In genomic region chr2:10514287-10514686, GRCh38 we compare ENCODE assay signal across 22 cellular contexts.
DNase-seq lines count a peak whose midpoint lies in the region; ATAC-seq, FAIRE-seq and TF ChIP-seq lines count a peak whose summit lies in the region.
"Had no signal": no experiment of that assay in that cellular context is flagged by ENCODE, and none has a peak within 500 bp of the region (broad histone marks: within the 10 kb centered on the region; RNA-seq: fewer than 3 reads in every experiment).

No MANE protein-coding gene starts in this region.

- no peaks in the 10 kb centered on the region for H3K79me2 ChIP-seq in H1 (ENCODE audit: control insufficient read depth in 1 of 2, insufficient read depth in 2 of 2, low read length in 2 of 2)

- H3K36me3 Mint-ChIP-seq in Calu3 (ENCODE audit: insufficient read depth, unreplicated experiment): no peaks in the 10 kb centered on the region
- H3K36me3 Mint-ChIP-seq: stimulated activated effector memory CD8-positive, alpha-beta T cell treated with anti-CD3 and anti-CD28 coated beads, Interleukin-12 subunit alpha, Interleukin-12 subunit beta, amount 100 ng/mL, for 72 hours had no signal

- FAIRE-seq in H1 (lab: Jason Lieb, UNC): no peak
- FAIRE-seq: endothelial cell of umbilical vein, HepG2 had no signal

- no peak overlapping the region for H4K8ac ChIP-seq in H1 (ENCODE audit: extremely low read depth, insufficient read depth, low read length)

- H2BK12ac ChIP-seq in H1 (ENCODE audit: low read depth, low read length): no peak overlapping the region

- H3K23ac ChIP-seq in H1 (ENCODE audit: insufficient read length): no peak overlapping the region

- H3K27me3 Mint-ChIP-seq in Calu3 (ENCODE audit: unreplicated experiment): no peaks in the 10 kb centered on the region
- H3K27me3 Mint-ChIP-seq: activated T-helper 17 cell treated with anti-CD3 and anti-CD28 coated beads, Interleukin-2, amount 50 U/mL, for 72 hours had no signal

- no peak overlapping the region for H3K9ac ChIP-seq in HUES48 (ENCODE audit: low read depth, low read length)
- H3K9ac ChIP-seq in H1 (replicated peaks in 1 of 4; ENCODE audit: extremely low read depth in 1 of 4, low read depth in 3 of 4, low read length in 3 of 4): no peak overlapping the region

- intact Hi-C loops in Calu3 (cut with micrococcal nuclease; ENCODE audit: unreplicated experiment) (loop anchor here (2.0 kb wide), 1 partner anchor 71 kb away; no protein-coding TSS in a partner anchor), sciatic nerve (cut with DNase I) (no loop called here)

- no peak overlapping the region for H3K18ac ChIP-seq in H1 (ENCODE audit: extremely low read depth, low read length)

- no peak overlapping the region for H2BK15ac ChIP-seq in H1 (ENCODE audit: low read length)

- H3K14ac ChIP-seq in H1 (ENCODE audit: insufficient read length): no peak overlapping the region

- H3K4me1 ChIP-seq in HUES48 (ENCODE audit: control insufficient read depth, insufficient read depth, low read length) (no peaks in the 10 kb centered on the region), H1 (replicated peaks in 1 of 4; ENCODE audit: control insufficient read depth in 3 of 4, insufficient read depth in 4 of 4, low read length in 3 of 4) (peaks cover 0 to 2% (median 0%) of the 10 kb centered on the region in 4 experiments; a peak in 1 of 7 replicates)

- TF ChIP-seq CTCF in Calu3 (IDR thresholded peaks at IDR 0.05; ENCODE audit: unreplicated experiment): no peak
- no peak for TF ChIP-seq CTCF in H1 (IDR thresholded peaks at IDR 0.05; ENCODE audit: control extremely low read depth in 1 of 3, insufficient read depth in 1 of 3, low read depth in 1 of 3, low read length in 3 of 3)

- no peak overlapping the region for H3K4ac ChIP-seq in H1 (replicated peaks; ENCODE audit: insufficient read length, low read depth, low read length)

- H3K27ac ChIP-seq in HUES48 (ENCODE audit: low read depth, low read length) (peak overlapping the region; percentile 84), H1 (ENCODE audit: low read depth, low read length) (no peak overlapping the region)

- H3K4me2 ChIP-seq in H1 (ENCODE audit: insufficient read depth in 1 of 2, low read depth in 2 of 2, low read length in 2 of 2): no peak overlapping the region

- 84% methylated on average over 4 of the region's 4 CpGs; no CpG with 5 or more reads in 1 of the 2 experiments for WGBS in H1 (ENCODE audit: extremely low coverage in 1 of 2, insufficient coverage in 1 of 2, insufficient read length in 1 of 2, insufficient replicate concordance in 2 of 2, low coverage in 1 of 2, low lambda C conversion rate in 2 of 2, missing lambda C conversion rate in 1 of 2), 2 experiments

- no peaks in the 10 kb centered on the region for H3K27me3 ChIP-seq in HUES48 (ENCODE audit: control insufficient read depth, insufficient read depth, low read length)
- H3K27me3 ChIP-seq in H1 (replicated peaks in 1 of 4; ENCODE audit: control insufficient read depth in 3 of 4, extremely low read depth in 1 of 4, insufficient read depth in 3 of 4, low read length in 3 of 4): no peaks in the 10 kb centered on the region; a peak in 1 of 7 replicates

- no peak overlapping the region for H4K5ac ChIP-seq in H1 (ENCODE audit: insufficient read length, low read depth, low read length)

- ATAC-seq in sciatic nerve: no peak
- no peak for ATAC-seq in HG02759 (IDR thresholded peaks at IDR 0.05; ENCODE audit: unreplicated experiment)
- ATAC-seq in GM19324 (IDR thresholded peaks at IDR 0.05; ENCODE audit: low FRiP score, unreplicated experiment): no peak
- ATAC-seq: activated T-helper 17 cell treated with anti-CD3 and anti-CD28 coated beads, Interleukin-2, amount 50 U/mL, for 72 hours; HepG2; Right ventricle myocardium inferior had no signal

- no peaks in the 10 kb centered on the region for H3K36me3 ChIP-seq in HUES48 (ENCODE audit: control insufficient read depth, insufficient read depth, low read length)
- H3K36me3 ChIP-seq in H1 (ENCODE audit: control insufficient read depth in 2 of 4, insufficient read depth in 4 of 4, low read length in 3 of 4): no peaks in the 10 kb centered on the region

- peaks cover 3% of the 10 kb centered on the region for H3K9me3 Mint-ChIP-seq in Calu3 (ENCODE audit: low read depth, unreplicated experiment)

- no TSS peak for BruUV-seq in Calu3 (replicated peaks; lab: Mats Ljungman, UMichigan)

- H4K91ac ChIP-seq in H1 (replicated peaks; ENCODE audit: insufficient read length, low read length): no peak overlapping the region

- TF ChIP-seq POLR2A in H1 (IDR thresholded peaks at IDR 0.05; ENCODE audit: control extremely low read depth in 1 of 2, low read depth in 2 of 2, low read length in 2 of 2): no peak

- no peak overlapping the region for H2BK120ac ChIP-seq in H1 (replicated peaks; ENCODE audit: low read depth, low read length)

- no peak for TF ChIP-seq RAD21 in H1 (IDR thresholded peaks at IDR 0.05 in 1 of 2, conservative IDR thresholded peaks at IDR 0.05 in 1 of 2; ENCODE audit: low read depth in 2 of 2, low read length in 2 of 2)

- H3K9me3 ChIP-seq in HUES48 (ENCODE audit: control insufficient read depth, insufficient read depth, low read length): peaks cover 13% of the 10 kb centered on the region
- H3K9me3 ChIP-seq in H1 (ENCODE audit: insufficient read depth in 2 of 2, low read depth in 1 of 2, low read length in 1 of 2): peaks cover 4 to 7% of the 10 kb centered on the region in 2 experiments; a peak in 2 of 4 replicates

- TF ChIP-seq EP300 in H1 (IDR thresholded peaks at IDR 0.05; ENCODE audit: borderline replicate concordance in 1 of 2, low read depth in 2 of 2, low read length in 2 of 2): no peak

- H2BK20ac ChIP-seq in H1 (ENCODE audit: low read length): no peak overlapping the region

- H3K23me2 ChIP-seq in H1 (ENCODE audit: low read depth, low read length): peaks cover 8% of the 10 kb centered on the region; the same call in 1 of the 2 replicates

- H3K4me3 Mint-ChIP-seq in Calu3 (ENCODE audit: low read depth, unreplicated experiment): no peak overlapping the region
- H3K4me3 Mint-ChIP-seq: activated T-helper 17 cell treated with anti-CD3 and anti-CD28 coated beads, Interleukin-2, amount 50 U/mL, for 72 hours; brain; immature natural killer cell; stimulated activated effector memory CD8-positive, alpha-beta T cell treated with anti-CD3 and anti-CD28 coated beads, Interleukin-12 subunit alpha, Interleukin-12 subunit beta, amount 100 ng/mL, for 72 hours had no signal

- H4K20me1 ChIP-seq in H1 (replicated peaks in 1 of 2; ENCODE audit: control insufficient read depth in 1 of 2, insufficient read depth in 2 of 2, low read length in 2 of 2): peaks cover 0 to 7% of the 10 kb centered on the region in 2 experiments

- no peak overlapping the region for H3K56ac ChIP-seq in H1 (replicated peaks; ENCODE audit: insufficient read length, low read depth, low read length)

- POLR2A ChIA-PET in H1 (lab: Charles Lee; ENCODE audit: partially characterized antibody): no interaction called here

- peak overlapping the region; percentile 31 for H3K27ac Mint-ChIP-seq in Calu3 (ENCODE audit: unreplicated experiment)
- H3K27ac Mint-ChIP-seq: activated T-helper 17 cell treated with anti-CD3 and anti-CD28 coated beads, Interleukin-2, amount 50 U/mL, for 72 hours; brain; immature natural killer cell; stimulated activated effector memory CD8-positive, alpha-beta T cell treated with anti-CD3 and anti-CD28 coated beads, Interleukin-12 subunit alpha, Interleukin-12 subunit beta, amount 100 ng/mL, for 72 hours had no signal

- H3K4me3 ChIP-seq in HUES48 (ENCODE audit: low read depth, low read length) (no peak overlapping the region), H1 (ENCODE audit: extremely low read depth in 1 of 4, insufficient read depth in 2 of 4, low read depth in 3 of 4, low read length in 4 of 4) (no peak overlapping the region)

- no peaks in the 10 kb centered on the region for H3K79me1 ChIP-seq in H1 (ENCODE audit: low read depth, low read length)

- H2AFZ ChIP-seq in H1 (ENCODE audit: low read length): 0 out of 2 replicates have a peak overlapping the region, but pooled peaks have one; percentile 29

- CTCF ChIA-PET in Calu3 (lab: Charles Lee): interaction anchor here (0.7 kb wide), 1 partner anchor 140 kb away, joined by 3 read pairs; no protein-coding TSS in a partner anchor
- CTCF ChIA-PET in H1 (lab: Charles Lee; ENCODE audit: partially characterized antibody): interaction anchor here (0.8 kb wide), 1 partner anchor 87 kb away, joined by 3 read pairs; no protein-coding TSS in a partner anchor

- no peak for DNase-seq in Calu3
- DNase-seq in H1 (ENCODE audit: low read depth in 1 of 2, low spot score in 2 of 2): no peak
- peak; percentile 18 for DNase-seq in sciatic nerve (ENCODE audit: low spot score)
- DNase-seq in NCI-H2029 (lab: John Stamatoyannopoulos, UW): no peak
- DNase-seq: activated CD4-positive, CD25-positive, alpha-beta regulatory T cell treated with anti-CD3 and anti-CD28 coated beads, Interleukin-2, amount 50 U/mL, for 72 hours; AML-193; DND-41; immature natural killer cell; NCI-H1417; NCI-H2171 treated with DMSO at 0.1 percent for 48 hours; NCI-H526 treated with DMSO at 0.1 percent for 48 hours; nucleus accumbens; retina had no signal

- no peak overlapping the region for H2BK5ac ChIP-seq in H1 (ENCODE audit: low read depth, low read length)

- no peak overlapping the region for H2AK5ac ChIP-seq in H1 (ENCODE audit: low read depth, low read length)

- peaks cover 12% of the 10 kb centered on the region for H3K4me1 Mint-ChIP-seq in Calu3 (ENCODE audit: low read depth, unreplicated experiment)
- H3K4me1 Mint-ChIP-seq: activated T-helper 17 cell treated with anti-CD3 and anti-CD28 coated beads, Interleukin-2, amount 50 U/mL, for 72 hours; immature natural killer cell; stimulated activated effector memory CD8-positive, alpha-beta T cell treated with anti-CD3 and anti-CD28 coated beads, Interleukin-12 subunit alpha, Interleukin-12 subunit beta, amount 100 ng/mL, for 72 hours had no signal
